In the genomic region with DNA sequence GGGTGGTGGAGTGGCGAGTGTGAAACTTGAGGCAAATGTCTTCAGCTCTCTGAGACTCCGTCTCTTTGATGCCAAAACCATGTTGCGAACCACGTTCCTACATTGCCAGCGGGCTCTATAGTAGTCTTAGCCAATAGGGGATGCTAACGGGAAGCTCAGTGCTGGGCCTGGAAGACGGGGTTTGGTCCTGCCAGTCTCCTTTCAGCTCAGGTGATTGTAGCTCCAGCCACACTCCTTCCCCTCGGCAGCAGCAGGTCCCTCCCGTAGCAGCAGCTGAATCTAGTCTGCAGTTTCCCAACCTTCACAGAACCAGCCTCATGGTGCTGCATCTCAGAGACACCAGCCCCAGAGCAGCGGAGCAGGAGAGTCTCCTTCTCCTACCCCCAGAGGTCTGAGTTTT, we compare ENCODE assay signal across 14 cellular contexts.
"Had no signal": no experiment of that assay in that cellular context is flagged by ENCODE, and none has a peak within 500 bp of the region (broad histone marks: within the 10 kb centered on the region; RNA-seq: fewer than 3 reads in every experiment).

No MANE protein-coding gene starts in this region.

- H3K27ac ChIP-seq: brain microvascular endothelial cell, parathyroid adenoma, tibial nerve had no signal

- H3K4me1 ChIP-seq: parathyroid adenoma, tibial nerve had no signal

- H3K9ac ChIP-seq: parathyroid adenoma had no signal

- H3K27me3 ChIP-seq: brain microvascular endothelial cell, tibial nerve had no signal

- H3K27me3 Mint-ChIP-seq: activated CD8-positive, alpha-beta memory T cell treated with anti-CD3 and anti-CD28 coated beads, Interleukin-2, amount 10 ng/mL, durations not matched to agents 7 days and 5 days had no signal

- H2AFZ ChIP-seq: parathyroid adenoma had no signal

- H3K36me3 Mint-ChIP-seq: activated CD8-positive, alpha-beta memory T cell treated with anti-CD3 and anti-CD28 coated beads, Interleukin-2, amount 10 ng/mL, durations not matched to agents 7 days and 5 days; memory B cell had no signal

- H3K79me2 ChIP-seq: parathyroid adenoma had no signal

- H3K36me3 ChIP-seq: brain microvascular endothelial cell, tibial nerve had no signal

- H3K4me3 ChIP-seq: tibial nerve had no signal

- DNase-seq: activated CD4-positive, alpha-beta T cell treated with anti-CD3 and anti-CD28 coated beads, Interleukin-2, amount 50 U/mL, for 48 hours; activated CD4-positive, CD25-positive, alpha-beta regulatory T cell treated with anti-CD3 and anti-CD28 coated beads, Interleukin-2, amount 50 U/mL, for 72 hours; activated CD8-positive, alpha-beta memory T cell treated with anti-CD3 and anti-CD28 coated beads, Interleukin-2, amount 10 ng/mL, durations not matched to agents 7 days and 5 days; activated effector memory CD4-positive, alpha-beta T cell treated with Interleukin-2 at 50 U/mL for 16 hours; activated T-cell treated with anti-CD3 and anti-CD28 coated beads, Interleukin-2, amount 50 U/mL, for 24 hours; amniotic stem cell; brain microvascular endothelial cell; left colon; T-helper 2 cell had no signal

- H3K27ac Mint-ChIP-seq: activated CD8-positive, alpha-beta memory T cell treated with anti-CD3 and anti-CD28 coated beads, Interleukin-2, amount 10 ng/mL, durations not matched to agents 7 days and 5 days; activated T-cell treated with anti-CD3 and anti-CD28 coated beads, Interleukin-2, amount 50 U/mL, for 24 hours; memory B cell had no signal

- ATAC-seq: activated CD8-positive, alpha-beta memory T cell treated with anti-CD3 and anti-CD28 coated beads, Interleukin-2, amount 10 ng/mL, durations not matched to agents 7 days and 5 days; activated naive CD4-positive, alpha-beta T cell treated with anti-CD3 and anti-CD28 coated beads, Interleukin-2, amount 50 U/mL, for 72 hours; left colon had no signal

- H3K4me3 Mint-ChIP-seq: activated CD8-positive, alpha-beta memory T cell treated with anti-CD3 and anti-CD28 coated beads, Interleukin-2, amount 10 ng/mL, durations not matched to agents 7 days and 5 days; activated T-cell treated with anti-CD3 and anti-CD28 coated beads, Interleukin-2, amount 50 U/mL, for 24 hours; memory B cell; neural crest cell had no signal

- H3K4me1 Mint-ChIP-seq: memory B cell, neural crest cell had no signal
